Comparison of ENCODE assay signal across 19 cellular contexts in genomic region chr21:42911920-42912319, GRCh38. TPM values are rescaled to one million over a fixed set of nuclear protein-coding genes. Genes with fewer than 3 reads are reported as not detected.
"Had no signal": no experiment of that assay in that cellular context is flagged by ENCODE, and none has a peak within 500 bp of the region (broad histone marks: within the 10 kb centered on the region; RNA-seq: fewer than 3 reads in every experiment).

No MANE protein-coding gene starts in this region.

RNA-seq across cellular contexts. Expression of gene ERVH48-1, which starts 13.5 kb away (rescaled TPM):
- total RNA-seq: kidney epithelial cell; left ventricle myocardium inferior; lower leg skin; mesenteric fat pad; mucosa of descending colon; myocyte; natural killer cell treated with Interleukin-12 subunit alpha and Interleukin-12 subunit beta and Interleukin-15 and Interleukin-18, amount 100 ng/mL, for 72 hours; omental fat pad; pulmonary artery endothelial cell; renal cortical epithelial cell; right atrium auricular region; skeletal muscle tissue; temporal lobe; tibial nerve; urinary bladder; vagina had no signal
- polyA plus RNA-seq: immature natural killer cell, neural cell, ovary, urinary bladder had no signal
